ENCODE assay signal across 8 cellular contexts in genomic region chr12:126747530-126748149, GRCh38.
A peak's percentile ranks its signal among the peaks of the same experiment; 100 is the strongest.
DNase-seq lines count a peak whose midpoint lies in the region; ATAC-seq and TF ChIP-seq lines count a peak whose summit lies in the region.

No MANE protein-coding gene starts in this region.

- in situ Hi-C loops in ACHN (cut with HindIII; ENCODE audit: low pct_ligation_motif_present, low pct_unique_long_range_greater_than_20kb, low sequenced_read_pairs), result no loop called here

- H3K4me1 ChIP-seq in effector memory CD4-positive, alpha-beta T cell (ENCODE audit: control insufficient read depth, insufficient read depth, low read length, poor library complexity, severe bottlenecking), result no peaks in the 10 kb centered on the region
- no peaks in the 10 kb centered on the region for H3K4me1 ChIP-seq in tibial artery

- peaks cover 0 to 16% (median 3%) of the 10 kb centered on the region in 5 donors for H3K27me3 Mint-ChIP-seq in naive thymus-derived CD8-positive, alpha-beta T cell

- peak; percentile 41 for DNase-seq in ACHN
- peak; percentile 53 for DNase-seq in MG63
- peak; percentile 22 to 27 for DNase-seq in activated CD4-positive, alpha-beta T cell treated with anti-CD3 and anti-CD28 coated beads, Interleukin-2, amount 50 U/mL, for 24 hours (ENCODE audit: low read depth in 1 of 2, low spot score in 1 of 2)
- peak; percentile 6 to 32 (median 24) for DNase-seq in effector memory CD4-positive, alpha-beta T cell
- peak in 7 of 10 donors; percentile 18 to 67 (median 34) for DNase-seq in naive thymus-derived CD8-positive, alpha-beta T cell
- no peak for DNase-seq in tibial artery

- intact Hi-C loops in tibial artery (cut with DNase I; ENCODE audit: low total_unique reads), result no loop called here

- peak overlapping the region in 1 of 10 donors; percentile 44 for H3K27ac Mint-ChIP-seq in naive thymus-derived CD8-positive, alpha-beta T cell

- POLR2A ChIA-PET in naive thymus-derived CD8-positive, alpha-beta T cell (lab: Charles Lee), result no interaction called here

- H3K9me3 ChIP-seq in MG63 (no peaks in the 10 kb centered on the region), tibial artery (no peaks in the 10 kb centered on the region)
- no peaks in the 10 kb centered on the region for H3K9me3 ChIP-seq in effector memory CD4-positive, alpha-beta T cell (ENCODE audit: control insufficient read depth, low read length)

- peak; percentile 49 for ATAC-seq in GM18858 (IDR thresholded peaks at IDR 0.05; ENCODE audit: unreplicated experiment)
- ATAC-seq in naive thymus-derived CD8-positive, alpha-beta T cell, result no peak
- ATAC-seq in HG02763 (IDR thresholded peaks at IDR 0.05; ENCODE audit: unreplicated experiment), result no peak

- TF ChIP-seq CTCF in tibial artery (IDR thresholded peaks at IDR 0.05), result peak; percentile 57 to 76

- H3K27me3 ChIP-seq in MG63 (no peaks in the 10 kb centered on the region), tibial artery (no peaks in the 10 kb centered on the region)
- no peaks in the 10 kb centered on the region for H3K27me3 ChIP-seq in effector memory CD4-positive, alpha-beta T cell (replicated peaks; ENCODE audit: control insufficient read depth, insufficient read depth, low read length, poor library complexity, severe bottlenecking)

- no peak overlapping the region for H3K27ac ChIP-seq in effector memory CD4-positive, alpha-beta T cell (ENCODE audit: insufficient read depth, low read length, poor library complexity, severe bottlenecking)
- H3K27ac ChIP-seq in tibial artery, result no peak overlapping the region

- no peak overlapping the region for H3K4me3 ChIP-seq in MG63
- no peak overlapping the region for H3K4me3 ChIP-seq in effector memory CD4-positive, alpha-beta T cell (ENCODE audit: insufficient read depth, low read depth, low read length, poor library complexity, severe bottlenecking)
- no peak overlapping the region for H3K4me3 ChIP-seq in tibial artery

- H3K4me1 Mint-ChIP-seq in naive thymus-derived CD8-positive, alpha-beta T cell, result peaks cover 0 to 2% (median 0%) of the 10 kb centered on the region in 4 donors

- no peaks in the 10 kb centered on the region for H3K9me3 Mint-ChIP-seq in naive thymus-derived CD8-positive, alpha-beta T cell

- no peak overlapping the region for H3K4me3 Mint-ChIP-seq in naive thymus-derived CD8-positive, alpha-beta T cell

- no peaks in the 10 kb centered on the region for H3K36me3 ChIP-seq in MG63
- no peaks in the 10 kb centered on the region for H3K36me3 ChIP-seq in effector memory CD4-positive, alpha-beta T cell (ENCODE audit: control insufficient read depth, insufficient read depth, low read length)
- H3K36me3 ChIP-seq in tibial artery, result no peaks in the 10 kb centered on the region

- H3K36me3 Mint-ChIP-seq in naive thymus-derived CD8-positive, alpha-beta T cell, result peaks cover 0 to 2% (median 0%) of the 10 kb centered on the region in 3 donors

Comparison
In these comparisons a context has a peak if more than half of its experiments do, and no peak if none do; other contexts are left out.
1. DNase-seq: peak in ACHN (single experiment), MG63 (single experiment), activated CD4-positive, alpha-beta T cell treated with anti-CD3 and anti-CD28 coated beads, Interleukin-2, amount 50 U/mL, for 24 hours (2 of 2), effector memory CD4-positive, alpha-beta T cell (3 of 3) and naive thymus-derived CD8-positive, alpha-beta T cell (7 of 10); none in tibial artery (0 of 2).